Comparison of ENCODE assay signal across 9 cellular contexts in the genomic region with DNA sequence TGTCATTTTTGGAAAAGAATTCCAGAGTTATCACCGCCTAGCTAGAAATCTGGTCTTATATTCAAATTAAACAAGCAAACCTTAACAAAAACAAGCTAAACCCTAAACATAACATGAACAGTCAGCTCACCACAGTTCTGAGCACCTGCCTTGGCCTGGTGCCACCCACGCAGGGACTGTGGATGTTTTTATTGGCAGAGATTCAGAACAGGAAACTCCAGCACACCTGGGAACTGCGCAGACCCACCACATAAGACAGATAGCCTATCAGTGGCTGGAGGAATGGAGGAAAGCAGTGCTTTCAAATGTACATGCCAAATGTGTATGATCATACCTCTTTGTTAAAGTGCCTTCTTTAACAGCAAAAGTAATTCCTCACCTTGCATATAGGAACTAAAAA. TPM values are rescaled to one million over a fixed set of nuclear protein-coding genes. Genes with fewer than 3 reads are reported as not detected.
DNase-seq lines count a peak whose midpoint lies in the region; ATAC-seq and TF ChIP-seq lines count a peak whose summit lies in the region.
"Had no signal": no experiment of that assay in that cellular context is flagged by ENCODE, and none has a peak within 500 bp of the region (broad histone marks: within the 10 kb centered on the region; RNA-seq: fewer than 3 reads in every experiment).

No MANE protein-coding gene starts in this region.

- intact Hi-C loops in head of caudate nucleus (cut with DNase I) = no loop called here

- DNase-seq in HT-29 (ENCODE audit: low spot score) (peak; percentile 83), NCI-H748 (lab: John Stamatoyannopoulos, UW; ENCODE audit: unreplicated experiment) (peak; percentile 88), head of caudate nucleus (no peak), erythroblast (lab: John Stamatoyannopoulos, UW) (no peak), hippocampal formation (lab: John Stamatoyannopoulos, UW) (no peak), hypothalamus (lab: John Stamatoyannopoulos, UW) (no peak)
- peak in 1 of 2 donors; percentile 47 for DNase-seq in activated naive CD4-positive, alpha-beta T cell treated with anti-CD3 and anti-CD28 coated beads, Interleukin-2, amount 50 U/mL, for 72 hours (ENCODE audit: low spot score in 2 of 2)
- peak; percentile 32 for DNase-seq in stimulated activated CD4-positive, alpha-beta T cell treated with anti-CD3 and anti-CD28 coated beads, Interleukin-1b, Interleukin-23, amount 100 ng/mL, for 48 hours

- H3K36me3 Mint-ChIP-seq in activated naive CD4-positive, alpha-beta T cell treated with anti-CD3 and anti-CD28 coated beads, Interleukin-2, amount 50 U/mL, for 72 hours = peaks cover 0 to 6% of the 10 kb centered on the region in 2 donors

- peak; percentile 66 to 87 for ATAC-seq in activated naive CD4-positive, alpha-beta T cell treated with anti-CD3 and anti-CD28 coated beads, Interleukin-2, amount 50 U/mL, for 72 hours
- ATAC-seq: WTC11 had no signal

- no peak for TF ChIP-seq POLR2A in erythroblast (IDR thresholded peaks at IDR 0.05; ENCODE audit: low read length)

- peaks cover 0 to 4% of the 10 kb centered on the region in 2 donors for H3K9me3 Mint-ChIP-seq in activated naive CD4-positive, alpha-beta T cell treated with anti-CD3 and anti-CD28 coated beads, Interleukin-2, amount 50 U/mL, for 72 hours

- peak overlapping the region in 1 of 2 donors; percentile 36 for H3K27ac Mint-ChIP-seq in activated naive CD4-positive, alpha-beta T cell treated with anti-CD3 and anti-CD28 coated beads, Interleukin-2, amount 50 U/mL, for 72 hours
- H3K27ac Mint-ChIP-seq: WTC11 had no signal

RNA-seq across cellular contexts. Expression of gene SLC16A10, which starts 8.9 kb away (rescaled TPM):
- total RNA-seq in HT-29 (2014; rRNA removed; shearing (Covaris generic)) = 0.76 TPM in 1 of 2 replicates, not detected in the other
- total RNA-seq in activated naive CD4-positive, alpha-beta T cell treated with anti-CD3 and anti-CD28 coated beads, Interleukin-2, amount 50 U/mL, for 72 hours = 1 to 10 TPM; 5.4 to 7.8 TPM

Comparison
In these comparisons a context has a peak if more than half of its experiments do, and no peak if none do; other contexts are left out.
1. DNase-seq: peak in HT-29 (single experiment), NCI-H748 (single experiment) and stimulated activated CD4-positive, alpha-beta T cell treated with anti-CD3 and anti-CD28 coated beads, Interleukin-1b, Interleukin-23, amount 100 ng/mL, for 48 hours (single experiment); none in head of caudate nucleus (0 of 42), erythroblast (0 of 2), hippocampal formation (0 of 2) and hypothalamus (0 of 51).